11 cellular contexts compared by ENCODE assay signal in genomic region chr5:55102345-55102744, GRCh38. TPM values are rescaled to one million over a fixed set of nuclear protein-coding genes. Genes with fewer than 3 reads are reported as not detected.
DNase-seq lines count a peak whose midpoint lies in the region; ATAC-seq lines count a peak whose summit lies in the region.
"Had no signal": no experiment of that assay in that cellular context is flagged by ENCODE, and none has a peak within 500 bp of the region (broad histone marks: within the 10 kb centered on the region; RNA-seq: fewer than 3 reads in every experiment).

TSS of gene GZMA (plus strand) at chr5:55102646. CDS start at chr5:55102683, 37 bp downstream.

- no peak for ATAC-seq in GM18520 (IDR thresholded peaks at IDR 0.05; ENCODE audit: unreplicated experiment)

- DNase-seq in activated CD8-positive, alpha-beta memory T cell treated with anti-CD3 and anti-CD28 coated beads, Interleukin-2, amount 50 U/mL, for 48 hours = no peak
- DNase-seq in T-helper 2 cell treated with Interferon-gamma antibody and Interleukin-4, amounts not matched to agents 5 μg/mL and 100 μg/mL, for 36 hours (ENCODE audit: low spot score) = peak; percentile 35
- DNase-seq in NCI-H2227 (lab: John Stamatoyannopoulos, UW; ENCODE audit: unreplicated experiment) (no peak), AG08396 (ENCODE audit: low spot score) (no peak)
- DNase-seq: ACHN, erythroblast, NCI-H1694 had no signal

- H3K27ac Mint-ChIP-seq in T-helper 2 cell treated with Interferon-gamma antibody and Interleukin-4, amounts not matched to agents 5 μg/mL and 100 μg/mL, for 36 hours = peak within 1 kb of the TSS; percentile 91
- H3K27ac Mint-ChIP-seq in activated naive CD8-positive, alpha-beta T cell = peak within 1 kb of the TSS; percentile 86
- peak within 1 kb of the TSS; percentile 61 for H3K27ac Mint-ChIP-seq in stimulated activated naive CD8-positive, alpha-beta T cell treated with anti-CD3 and anti-CD28 coated beads, Interleukin-15, Interleukin-2, amounts not matched to agents 100 ng/mL and 50 ng/mL, for 24 hours

- H3K36me3 Mint-ChIP-seq in T-helper 2 cell treated with Interferon-gamma antibody and Interleukin-4, amounts not matched to agents 5 μg/mL and 100 μg/mL, for 36 hours (ENCODE audit: low read depth) = peaks cover 73% of the 10 kb centered on the region
- peaks cover 25% of the 10 kb centered on the region for H3K36me3 Mint-ChIP-seq in activated naive CD8-positive, alpha-beta T cell
- peaks cover 23% of the 10 kb centered on the region for H3K36me3 Mint-ChIP-seq in stimulated activated naive CD8-positive, alpha-beta T cell treated with anti-CD3 and anti-CD28 coated beads, Interleukin-15, Interleukin-2, amounts not matched to agents 100 ng/mL and 50 ng/mL, for 24 hours (ENCODE audit: low read depth)

- H3K4me3 Mint-ChIP-seq in T-helper 2 cell treated with Interferon-gamma antibody and Interleukin-4, amounts not matched to agents 5 μg/mL and 100 μg/mL, for 36 hours = peak within 1 kb of the TSS; percentile 80
- peak within 1 kb of the TSS; percentile 82 for H3K4me3 Mint-ChIP-seq in activated naive CD8-positive, alpha-beta T cell
- peak within 1 kb of the TSS; percentile 79 for H3K4me3 Mint-ChIP-seq in stimulated activated naive CD8-positive, alpha-beta T cell treated with anti-CD3 and anti-CD28 coated beads, Interleukin-15, Interleukin-2, amounts not matched to agents 100 ng/mL and 50 ng/mL, for 24 hours

- H3K9me3 Mint-ChIP-seq in T-helper 2 cell treated with Interferon-gamma antibody and Interleukin-4, amounts not matched to agents 5 μg/mL and 100 μg/mL, for 36 hours = peaks cover 38% of the 10 kb centered on the region
- H3K9me3 Mint-ChIP-seq in activated naive CD8-positive, alpha-beta T cell (ENCODE audit: low read depth) = peaks cover 5% of the 10 kb centered on the region
- peaks cover 19% of the 10 kb centered on the region for H3K9me3 Mint-ChIP-seq in stimulated activated naive CD8-positive, alpha-beta T cell treated with anti-CD3 and anti-CD28 coated beads, Interleukin-15, Interleukin-2, amounts not matched to agents 100 ng/mL and 50 ng/mL, for 24 hours

- CTCF ChIA-PET in activated CD8-positive, alpha-beta memory T cell treated with anti-CD3 and anti-CD28 coated beads for 36 hours (lab: Charles Lee) = no interaction called here

- POLR2A ChIA-PET in activated CD8-positive, alpha-beta memory T cell treated with anti-CD3 and anti-CD28 coated beads for 36 hours (lab: Charles Lee) = interaction anchor here (0.6 kb wide), 1 partner anchor 357 kb away, joined by 9 read pairs; no protein-coding TSS in a partner anchor

- H3K27me3 Mint-ChIP-seq in T-helper 2 cell treated with Interferon-gamma antibody and Interleukin-4, amounts not matched to agents 5 μg/mL and 100 μg/mL, for 36 hours (ENCODE audit: low read depth) = no peaks in the 10 kb centered on the region
- H3K27me3 Mint-ChIP-seq in activated naive CD8-positive, alpha-beta T cell = no peaks in the 10 kb centered on the region
- H3K27me3 Mint-ChIP-seq in stimulated activated naive CD8-positive, alpha-beta T cell treated with anti-CD3 and anti-CD28 coated beads, Interleukin-15, Interleukin-2, amounts not matched to agents 100 ng/mL and 50 ng/mL, for 24 hours = peaks cover 5% of the 10 kb centered on the region

- peaks cover 71% of the 10 kb centered on the region for H3K4me1 Mint-ChIP-seq in T-helper 2 cell treated with Interferon-gamma antibody and Interleukin-4, amounts not matched to agents 5 μg/mL and 100 μg/mL, for 36 hours (ENCODE audit: low read depth)
- H3K4me1 Mint-ChIP-seq in activated naive CD8-positive, alpha-beta T cell (ENCODE audit: low read depth) = peaks cover 84% of the 10 kb centered on the region
- H3K4me1 Mint-ChIP-seq in stimulated activated naive CD8-positive, alpha-beta T cell treated with anti-CD3 and anti-CD28 coated beads, Interleukin-15, Interleukin-2, amounts not matched to agents 100 ng/mL and 50 ng/mL, for 24 hours (ENCODE audit: low read depth) = peaks cover 72% of the 10 kb centered on the region

RNA-seq across cellular contexts. Expression of gene GZMA, which starts in this region (rescaled TPM):
- 10 to 100 TPM; 18.3 TPM for total RNA-seq in activated CD8-positive, alpha-beta memory T cell treated with anti-CD3 and anti-CD28 coated beads for 36 hours
